Comparison of ENCODE assay signal across 36 cellular contexts in the genomic region with DNA sequence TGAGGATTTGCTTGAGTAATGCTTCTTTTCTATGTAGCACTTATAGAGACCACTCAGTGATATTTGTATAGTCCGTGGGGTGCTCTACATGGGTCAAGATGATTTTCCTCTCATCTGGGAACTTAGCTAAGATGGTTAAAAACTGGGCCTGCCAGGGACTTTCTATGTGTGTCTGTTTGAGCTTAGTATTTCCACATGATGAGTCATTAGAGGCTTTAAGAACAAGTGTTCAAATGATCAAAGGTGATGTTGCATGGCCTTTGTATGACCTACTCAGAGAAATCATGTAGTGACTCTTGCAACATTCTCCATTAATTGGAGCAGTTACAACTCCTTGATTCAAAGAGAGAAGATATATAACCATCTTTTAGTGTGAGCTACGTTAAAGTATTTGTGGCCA.
DNase-seq lines count a peak whose midpoint lies in the region; ATAC-seq, FAIRE-seq and TF ChIP-seq lines count a peak whose summit lies in the region.
"Had no signal": no experiment of that assay in that cellular context is flagged by ENCODE, and none has a peak within 500 bp of the region (broad histone marks: within the 10 kb centered on the region; RNA-seq: fewer than 3 reads in every experiment).

No MANE protein-coding gene starts in this region.

- no TSS peak for BruUV-seq in PC-3 (replicated peaks; lab: Mats Ljungman, UMichigan)

- TF ChIP-seq POLR2A in GM12892 (IDR thresholded peaks at IDR 0.05; ENCODE audit: low read depth, low read length) = no peak

- no peaks in the 10 kb centered on the region for H3K79me2 ChIP-seq in PC-3 (ENCODE audit: low read length)

- DNase-seq in DMS53 treated with DMSO at 0.1 percent for 48 hours (lab: John Stamatoyannopoulos, UW; ENCODE audit: unreplicated experiment) (peak; percentile 35), PC-3 (peak; percentile 36), glomerular visceral epithelial cell (ENCODE audit: extremely low spot score) (peak; percentile 1), NCI-H69 (lab: John Stamatoyannopoulos, UW) (no peak), GM12892 (ENCODE audit: insufficient read length) (no peak), Right ventricle myocardium inferior (ENCODE audit: missing footprints) (no peak)
- DNase-seq: activated B cell treated with CpG ODN at 0.5 μM for 24 hours; activated CD4-positive, alpha-beta T cell treated with anti-CD3 and anti-CD28 coated beads, Interleukin-2, amount 50 U/mL, for 1 hour; activated gamma-delta T cell treated with Interleukin-2 at 50 U/mL for 16 hours; activated T-cell treated with anti-CD3 and anti-CD28 coated beads, Interleukin-2, amount 50 U/mL, for 1 hour; caudate nucleus; CD4-positive, alpha-beta T cell; effector CD8-positive, alpha-beta T cell; foreskin fibroblast; GM23248; head of caudate nucleus; HFFc6; islet precursor cell; Kasumi-1; left ventricle myocardium inferior; NCI-H1436; NCI-H2081; NCI-H2227 treated with DMSO at 0.1 percent for 48 hours; NCI-H526 treated with DMSO at 0.1 percent for 48 hours; right lobe of liver; spleen; stimulated activated CD4-positive, alpha-beta T cell treated with anti-CD3 and anti-CD28 coated beads, Interleukin-2, amount 100 ng/mL, for 24 hours; T-helper 1 cell; testis had no signal

- no peaks in the 10 kb centered on the region for H3K4me1 ChIP-seq in PC-3 (ENCODE audit: insufficient read depth, low read length)
- H3K4me1 ChIP-seq: esophagus muscularis mucosa, left ventricle myocardium inferior, right lobe of liver, spleen, testis had no signal

- no peaks in the 10 kb centered on the region for H3K36me3 ChIP-seq in PC-3 (ENCODE audit: low read depth, low read length)
- H3K36me3 ChIP-seq: esophagus muscularis mucosa, left ventricle myocardium inferior, right lobe of liver, spleen had no signal

- TF ChIP-seq CTCF in PC-3 (conservative IDR thresholded peaks at IDR 0.05; ENCODE audit: low read depth, low read length) = no peak

- POLR2A ChIA-PET in PC-3 (lab: Charles Lee; ENCODE audit: unreplicated experiment) = no interaction called here

- no peaks in the 10 kb centered on the region for H4K20me1 ChIP-seq in PC-3 (ENCODE audit: low read length)

- H3F3A ChIP-seq in PC-3 (ENCODE audit: low read length, unreplicated experiment) = no peaks in the 10 kb centered on the region

- H3K27me3 ChIP-seq in PC-3 (ENCODE audit: low read length) = no peaks in the 10 kb centered on the region
- H3K27me3 ChIP-seq: esophagus muscularis mucosa, right lobe of liver, spleen, testis had no signal

- intact Hi-C loops in PC-3 (cut with micrococcal nuclease) (no loop called here), Right ventricle myocardium inferior (cut with DNase I) (no loop called here)

- H3K9me3 ChIP-seq in PC-3 (ENCODE audit: low read length) = no peaks in the 10 kb centered on the region
- H3K9me3 ChIP-seq: esophagus muscularis mucosa, right lobe of liver, testis had no signal

- ATAC-seq in HG02610 (IDR thresholded peaks at IDR 0.05; ENCODE audit: unreplicated experiment) (peak; percentile 60), PC-3 (0 out of 2 replicates have a peak, but pooled peaks have one; percentile 13), GM19455 (IDR thresholded peaks at IDR 0.05; ENCODE audit: unreplicated experiment) (no peak), Right ventricle myocardium inferior (no peak)
- ATAC-seq: right lobe of liver had no signal

- no peaks in the 10 kb centered on the region for H3K9me2 ChIP-seq in PC-3 (replicated peaks; ENCODE audit: low read length)

- no peak overlapping the region for H3K9ac ChIP-seq in PC-3 (ENCODE audit: low read length)
- H3K9ac ChIP-seq: GM23248 had no signal

- H3K4me3 ChIP-seq in PC-3 (ENCODE audit: low read length) = no peak overlapping the region
- H3K4me3 ChIP-seq: coronary artery, esophagus muscularis mucosa, GM23248, left ventricle myocardium inferior, right lobe of liver, SK-N-MC, spleen, testis had no signal

- no peak overlapping the region for H2AFZ ChIP-seq in PC-3 (ENCODE audit: low read length)
- H2AFZ ChIP-seq: GM23248 had no signal

- no peak overlapping the region for H3K4me2 ChIP-seq in PC-3 (ENCODE audit: low read length)

- FAIRE-seq in GM12892 (lab: Jason Lieb, UNC) = no peak
- FAIRE-seq: D721Med, urothelium cell line had no signal

- no peak overlapping the region for H3K27ac ChIP-seq in PC-3 (ENCODE audit: low read length)
- H3K27ac ChIP-seq: coronary artery, esophagus muscularis mucosa, GM23248, left ventricle myocardium inferior, right lobe of liver, SK-N-MC, spleen, testis had no signal

- CTCF ChIA-PET in PC-3 (lab: Charles Lee) = no interaction called here

Comparison
In these comparisons a context has a peak if more than half of its experiments do, and no peak if none do; other contexts are left out.
1. DNase-seq: peak in DMS53 treated with DMSO at 0.1 percent for 48 hours (single experiment), PC-3 (single experiment) and glomerular visceral epithelial cell (single experiment); none in NCI-H69 (single experiment), GM12892 (single experiment) and Right ventricle myocardium inferior (single experiment).
2. ATAC-seq: peak in HG02610 (single experiment) and PC-3 (single experiment); none in GM19455 (single experiment) and Right ventricle myocardium inferior (single experiment).